ENCODE assay signal across 35 cellular contexts in the genomic region with DNA sequence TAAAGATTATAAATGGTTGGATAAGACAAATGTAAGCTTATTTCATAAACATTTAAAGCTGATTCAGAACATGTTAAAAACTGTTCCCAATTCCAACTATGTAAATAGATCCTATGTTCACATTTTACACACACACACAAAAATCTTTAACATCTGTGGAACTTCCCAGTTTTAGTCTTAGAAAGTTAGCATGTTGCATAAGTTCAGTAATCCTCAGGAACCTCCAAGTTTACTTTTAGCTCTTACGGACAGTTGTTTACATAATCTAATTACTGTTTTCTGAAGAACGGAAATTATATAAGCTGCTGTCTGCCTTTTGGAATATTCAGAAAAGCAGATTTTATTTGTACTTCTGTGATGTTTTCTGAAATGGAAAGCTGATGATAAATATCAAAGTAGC.
"Had no signal": no experiment of that assay in that cellular context is flagged by ENCODE, and none has a peak within 500 bp of the region (broad histone marks: within the 10 kb centered on the region; RNA-seq: fewer than 3 reads in every experiment).

No MANE protein-coding gene starts in this region.

- H3K27ac Mint-ChIP-seq: activated CD8-positive, alpha-beta T cell treated with anti-CD3 and anti-CD28 coated beads for 36 hours; activated naive CD4-positive, alpha-beta T cell treated with anti-CD3 and anti-CD28 coated beads, Interleukin-2, amount 50 U/mL, for 24 hours; activated T-helper 2 cell treated with anti-CD3 and anti-CD28 coated beads, Interferon-gamma antibody, Interleukin-2, Interleukin-4, amounts not matched to agents 10 μg/mL and 5 μg/mL and 100 μg/mL, durations not matched to agents 14 hours and 24 hours and 36 hours; brain had no signal

- DNase-seq: activated CD4-positive, alpha-beta T cell treated with anti-CD3 and anti-CD28 coated beads for 1 hour; activated CD4-positive, alpha-beta T cell treated with anti-CD3 and anti-CD28 coated beads for 48 hours; activated CD4-positive, CD25-positive, alpha-beta regulatory T cell; activated CD8-positive, alpha-beta T cell treated with anti-CD3 and anti-CD28 coated beads for 36 hours; activated gamma-delta T cell; activated naive CD4-positive, alpha-beta T cell treated with Interleukin-2 at 50 U/mL for 16 hours; activated T-cell treated with anti-CD3 and anti-CD28 coated beads, Interleukin-2, amount 50 U/mL, for 1 hour; adrenal gland; caudate nucleus; cerebellar nuclear complex; Kasumi-1; KG1; MM.1S; NCI-H1105; NCI-H1436; NCI-H1694; NCI-H1930; NCI-H2081 treated with DMSO at 0.1 percent for 48 hours; NCI-H226; NCI-H446 treated with DMSO at 0.1 percent for 48 hours; NCI-H524 treated with DMSO at 0.1 percent for 48 hours; PC-3; Peyer's patch; SIG-M5; T-helper 1 cell; T-helper 2 cell; T-helper 9 cell; WERI-Rb-1 had no signal

- H3K4me1 ChIP-seq: Peyer's patch had no signal

- H3K4me3 ChIP-seq: adrenal gland, Peyer's patch had no signal

- FAIRE-seq: bronchial epithelial cell had no signal

- H3K27me3 ChIP-seq: adrenal gland, Peyer's patch had no signal

- H3K9me3 ChIP-seq: adrenal gland, Peyer's patch had no signal

- H3K9me3 Mint-ChIP-seq: activated CD8-positive, alpha-beta T cell treated with anti-CD3 and anti-CD28 coated beads for 36 hours; activated naive CD4-positive, alpha-beta T cell treated with anti-CD3 and anti-CD28 coated beads, Interleukin-2, amount 50 U/mL, for 24 hours; activated T-helper 2 cell treated with anti-CD3 and anti-CD28 coated beads, Interferon-gamma antibody, Interleukin-2, Interleukin-4, amounts not matched to agents 10 μg/mL and 5 μg/mL and 100 μg/mL, durations not matched to agents 14 hours and 24 hours and 36 hours; brain had no signal

- H3K27ac ChIP-seq: adrenal gland, Peyer's patch, RWPE1, WERI-Rb-1 had no signal

- ATAC-seq: activated CD8-positive, alpha-beta T cell treated with anti-CD3 and anti-CD28 coated beads for 36 hours; PC-3; Right ventricle myocardium inferior; SK-N-SH treated with all-trans-retinoic acid at 6 μM for 48 hours had no signal
